Comparison of ENCODE assay signal across 9 cellular contexts in genomic region chr16:73840710-73841109, GRCh38.
"Had no signal": no experiment of that assay in that cellular context is flagged by ENCODE, and none has a peak within 500 bp of the region (broad histone marks: within the 10 kb centered on the region; RNA-seq: fewer than 3 reads in every experiment).

No MANE protein-coding gene starts in this region.

- H3K27ac Mint-ChIP-seq: HFFc6, IgD-negative memory B cell had no signal

- H3K36me3 Mint-ChIP-seq: IgD-negative memory B cell had no signal

- DNase-seq: GM23248, GOT3, H7, HFFc6 had no signal

- H3K36me3 ChIP-seq: HAP-1 had no signal

- H3K4me3 ChIP-seq: GM23248, HAP-1 had no signal

- H3K27ac ChIP-seq: GM23248, HL-60 had no signal

- H3K4me3 Mint-ChIP-seq: HFFc6, IgD-negative memory B cell had no signal

- H3K4me1 Mint-ChIP-seq: IgD-negative memory B cell had no signal

- H3K9me3 ChIP-seq: HAP-1 had no signal

- ATAC-seq: HCT116, HepG2 had no signal
